Comparison of ENCODE assay signal across 8 cellular contexts in genomic region chr5:73625314-73625904, GRCh38. TPM values are rescaled to one million over a fixed set of nuclear protein-coding genes. Genes with fewer than 3 reads are reported as not detected.
DNase-seq lines count a peak whose midpoint lies in the region; ATAC-seq and TF ChIP-seq lines count a peak whose summit lies in the region.

No MANE protein-coding gene starts in this region.

- no peaks in the 10 kb centered on the region for H3K9me3 ChIP-seq in SK-N-SH
- no peaks in the 10 kb centered on the region for H3K9me3 ChIP-seq in RWPE2 (ENCODE audit: severe bottlenecking)
- H3K9me3 ChIP-seq in neuronal stem cell (replicated peaks in 1 of 2; ENCODE audit: control insufficient read depth in 2 of 2, insufficient read depth in 1 of 2, low read depth in 1 of 2, low read length in 2 of 2), result no peaks in the 10 kb centered on the region

- no peak overlapping the region for H2BK120ac ChIP-seq in neuronal stem cell (ENCODE audit: low read depth, low read length)

- no peak overlapping the region for H2BK15ac ChIP-seq in neuronal stem cell (ENCODE audit: low read length)

- H3K27me3 ChIP-seq in SK-N-SH (ENCODE audit: insufficient read depth), result no peaks in the 10 kb centered on the region
- H3K27me3 ChIP-seq in RWPE2 (ENCODE audit: insufficient read depth, poor library complexity, severe bottlenecking), result no peaks in the 10 kb centered on the region
- peaks cover 0 to 71% (median 20%) of the 10 kb centered on the region in 3 experiments for H3K27me3 ChIP-seq in neuronal stem cell (ENCODE audit: control insufficient read depth in 3 of 3, insufficient read depth in 3 of 3, low read depth in 1 of 3, low read length in 3 of 3)

- H3K9ac ChIP-seq in SK-N-SH (peak overlapping the region; percentile 80), neuronal stem cell (ENCODE audit: low read depth, low read length, poor library complexity) (peak overlapping the region; percentile 47)

- H3K18ac ChIP-seq in neuronal stem cell (ENCODE audit: low read length), result peak overlapping the region; percentile 44

- H2AFZ ChIP-seq in SK-N-SH (ENCODE audit: low read depth) (peak overlapping the region; percentile 82), neuronal stem cell (ENCODE audit: low read length) (peak overlapping the region; percentile 88)

- no peak overlapping the region for H3K23ac ChIP-seq in neuronal stem cell (ENCODE audit: low read depth, low read length, poor library complexity)

- no peaks in the 10 kb centered on the region for H4K20me1 ChIP-seq in SK-N-SH (ENCODE audit: insufficient read depth)

- H2BK5ac ChIP-seq in neuronal stem cell (ENCODE audit: low read length), result no peak overlapping the region

- H3K79me2 ChIP-seq in SK-N-SH (ENCODE audit: insufficient read depth), result peaks cover 42% of the 10 kb centered on the region

- no peaks in the 10 kb centered on the region for H3K9me2 ChIP-seq in SK-N-SH

- TF ChIP-seq EP300 in SK-N-SH (IDR thresholded peaks at IDR 0.05; ENCODE audit: borderline replicate concordance in 1 of 2, low read depth in 1 of 2, low read length in 1 of 2), result no peak

- H3K27ac ChIP-seq in SK-N-SH (ENCODE audit: low read depth in 2 of 2, low read length in 1 of 2) (peak overlapping the region; percentile 16 to 40; a peak in 2 of 4 replicates), RWPE2 (ENCODE audit: poor library complexity, severe bottlenecking) (peak overlapping the region; percentile 77), neuronal stem cell (replicated peaks; ENCODE audit: low read length) (no peak overlapping the region)

- CTCF ChIA-PET in SK-N-SH (lab: Yijun Ruan, JAX), result interaction anchor here (1.1 to 2.8 kb wide), 4 partner anchors 10 to 167 kb away, joined by 3 to 10 read pairs (median 6); no protein-coding TSS in a partner anchor

- no peak for DNase-seq in SK-N-SH
- DNase-seq in RWPE2 (ENCODE audit: low spot score), result no peak
- DNase-seq in fibroblast of peridontal ligament (ENCODE audit: extremely low read depth), result peak; percentile 31
- DNase-seq in neuronal stem cell (ENCODE audit: low spot score), result no peak
- DNase-seq in NCI-H187 treated with DMSO at 0.1 percent for 48 hours (lab: John Stamatoyannopoulos, UW), result no peak
- no peak for DNase-seq in amniotic stem cell (lab: John Stamatoyannopoulos, UW)

- no peak overlapping the region for H3K4ac ChIP-seq in neuronal stem cell (ENCODE audit: low read length)

- TF ChIP-seq RAD21 in SK-N-SH (IDR thresholded peaks at IDR 0.05; ENCODE audit: low read length), result no peak

- TF ChIP-seq CTCF in SK-N-SH (IDR thresholded peaks at IDR 0.05), result no peak
- no peak for TF ChIP-seq CTCF in RWPE2 (IDR thresholded peaks at IDR 0.05; ENCODE audit: poor library complexity, severe bottlenecking)

- peak overlapping the region; percentile 76 to 85 for H3K4me3 ChIP-seq in SK-N-SH (ENCODE audit: low read depth in 2 of 2, low read length in 1 of 2)
- peak overlapping the region; percentile 86 for H3K4me3 ChIP-seq in RWPE2 (ENCODE audit: severe bottlenecking)
- peak overlapping the region; percentile 5 to 77 for H3K4me3 ChIP-seq in neuronal stem cell (ENCODE audit: low read length in 2 of 2)

- 49% methylated on average over 10 of the region's 28 CpGs for WGBS in SK-N-SH (ENCODE audit: low lambda C conversion rate)
- no CpG with 5 or more reads among the region's 28 CpGs for WGBS in neuronal stem cell (ENCODE audit: extremely low coverage in 2 of 2, insufficient read length in 2 of 2, insufficient replicate concordance in 1 of 2), 2 donors

- H4K8ac ChIP-seq in neuronal stem cell (ENCODE audit: low read depth, low read length), result no peak overlapping the region

- H3K4me2 ChIP-seq in SK-N-SH (peak overlapping the region; percentile 93), neuronal stem cell (ENCODE audit: insufficient read depth, low read length, poor library complexity, severe bottlenecking) (peak overlapping the region; percentile 90)

- ATAC-seq in SK-N-SH treated with all-trans-retinoic acid at 6 μM for 48 hours (no peak; the same call in 1 of the 3 replicates), RWPE2 (ENCODE audit: low read depth) (no peak), HG02678 (IDR thresholded peaks at IDR 0.05; ENCODE audit: unreplicated experiment) (no peak)

- no peak overlapping the region for H2BK12ac ChIP-seq in neuronal stem cell (ENCODE audit: low read length)

- H2AK5ac ChIP-seq in neuronal stem cell (ENCODE audit: low read depth, low read length), result no peak overlapping the region

- no peak overlapping the region for H4K91ac ChIP-seq in neuronal stem cell (ENCODE audit: low read depth, low read length, poor library complexity)

- H3K4me1 ChIP-seq in SK-N-SH (ENCODE audit: control insufficient read depth in 1 of 2, insufficient read depth in 2 of 2, low read depth in 1 of 2, low read length in 1 of 2) (peaks cover 3 to 13% of the 10 kb centered on the region in 2 experiments; a peak in 3 of 4 replicates), RWPE2 (ENCODE audit: insufficient read depth, poor library complexity, severe bottlenecking) (peaks cover 26% of the 10 kb centered on the region), neuronal stem cell (ENCODE audit: control insufficient read depth in 2 of 2, insufficient read depth in 1 of 2, low read depth in 1 of 2, low read length in 2 of 2) (peaks cover 2 to 5% of the 10 kb centered on the region in 2 donors)

- no peak overlapping the region for H3K14ac ChIP-seq in neuronal stem cell (ENCODE audit: low read length)

- POLR2A ChIA-PET in SK-N-SH (lab: Yijun Ruan, JAX), result no interaction called here

- H3K36me3 ChIP-seq in SK-N-SH (replicated peaks in 1 of 2; ENCODE audit: control insufficient read depth in 1 of 2, insufficient read depth in 2 of 2, low read length in 1 of 2) (no peaks in the 10 kb centered on the region), RWPE2 (ENCODE audit: low read depth) (no peaks in the 10 kb centered on the region; the same call in 1 of the 2 replicates), neuronal stem cell (replicated peaks in 1 of 2; ENCODE audit: control insufficient read depth in 2 of 2, insufficient read depth in 2 of 2, low read length in 2 of 2) (no peaks in the 10 kb centered on the region)

- H3K79me1 ChIP-seq in neuronal stem cell (ENCODE audit: low read depth, low read length), result no peaks in the 10 kb centered on the region

- H3F3A ChIP-seq in SK-N-SH (replicated peaks; ENCODE audit: insufficient read depth), result peaks cover 4% of the 10 kb centered on the region

TF ChIP-seq in SK-N-SH, 30 proteins besides CTCF, POLR2A, EP300 and RAD21 (continues in another document):
- TF ChIP-seq GATA2 (CRISPR knock-in tag; IDR thresholded peaks at IDR 0.05) (no peak), ELF1 (IDR thresholded peaks at IDR 0.05) (no peak), IRF3 (IDR thresholded peaks at IDR 0.05; ENCODE audit: low read depth, low read length) (no peak), POLR2AphosphoS5 (IDR thresholded peaks at IDR 0.05; ENCODE audit: low read depth, low read length) (no peak), RFX5 (IDR thresholded peaks at IDR 0.05; ENCODE audit: low read length) (no peak), YY1 (IDR thresholded peaks at IDR 0.05; ENCODE audit: low read depth) (no peak), JUND (IDR thresholded peaks at IDR 0.05) (no peak), TCF12 (IDR thresholded peaks at IDR 0.05) (no peak), EZH2phosphoT487 (IDR thresholded peaks at IDR 0.05; ENCODE audit: borderline replicate concordance, low read depth) (no peak)

TF ChIP-seq in SK-N-SH treated with all-trans-retinoic acid at 6 μM for 48 hours, 23 proteins besides CTCF, POLR2A, EP300 and RAD21:
- no peak for TF ChIP-seq ZNF8 (CRISPR knock-in tag; IDR thresholded peaks at IDR 0.05)
- no peak for TF ChIP-seq ZNF70 (CRISPR knock-in tag; IDR thresholded peaks at IDR 0.05)
- no peak for TF ChIP-seq ZC3H10 (CRISPR knock-in tag; IDR thresholded peaks at IDR 0.05)
- TF ChIP-seq TSHZ2 (CRISPR knock-in tag; IDR thresholded peaks at IDR 0.05), result no peak
- no peak for TF ChIP-seq BACH2 (CRISPR knock-in tag; IDR thresholded peaks at IDR 0.05; ENCODE audit: borderline replicate concordance)
- no peak for TF ChIP-seq TOX (CRISPR knock-in tag; IDR thresholded peaks at IDR 0.05; ENCODE audit: borderline replicate concordance)

RNA-seq across cellular contexts. Expression of gene ARHGEF28, which starts 0.6 kb away (rescaled TPM):
- polyA plus RNA-seq in SK-N-SH (2012; rRNA removed), result 3.7 and 4.2 TPM in 2 replicates
- 2.6 and 2.8 TPM in 2 replicates for polyA plus RNA-seq in SK-N-SH (2012; cell fraction: cytosol; rRNA removed)
- 10.6 and 11.9 TPM in 2 replicates for polyA plus RNA-seq in SK-N-SH (2012; cell fraction: nucleus; rRNA removed)
- polyA plus RNA-seq in neuronal stem cell (2013, experiment 1 of 2), result 0.26 TPM
- polyA plus RNA-seq in neuronal stem cell (2013, experiment 2 of 2), result 0.22 TPM

RNA-seq across cellular contexts. Expression of gene UTP15, which starts 59.9 kb away (rescaled TPM):
- polyA plus RNA-seq in SK-N-SH (2012; rRNA removed), result 10.2 and 12.6 TPM in 2 replicates
- polyA plus RNA-seq in SK-N-SH (2012; cell fraction: cytosol; rRNA removed), result 6.1 and 7.9 TPM in 2 replicates
- 50.8 and 77.7 TPM in 2 replicates for polyA plus RNA-seq in SK-N-SH (2012; cell fraction: nucleus; rRNA removed)
- 10.4 TPM for polyA plus RNA-seq in neuronal stem cell (2013, experiment 1 of 2)
- polyA plus RNA-seq in neuronal stem cell (2013, experiment 2 of 2), result 10.0 TPM

RNA-seq across cellular contexts. Expression of gene ANKRA2, which starts 60.0 kb away (rescaled TPM):
- polyA plus RNA-seq in SK-N-SH (2012; rRNA removed), result 14.5 and 20.5 TPM in 2 replicates
- polyA plus RNA-seq in SK-N-SH (2012; cell fraction: cytosol; rRNA removed), result 16.8 and 18.9 TPM in 2 replicates
- 21.7 and 38.5 TPM in 2 replicates for polyA plus RNA-seq in SK-N-SH (2012; cell fraction: nucleus; rRNA removed)
- 28.0 TPM for polyA plus RNA-seq in neuronal stem cell (2013, experiment 1 of 2)
- 30.7 TPM for polyA plus RNA-seq in neuronal stem cell (2013, experiment 2 of 2)
